ENCODE assay signal across 1 cellular context in genomic region chr15:40894689-40895308, GRCh38.
TF ChIP-seq lines count a peak whose summit lies in the region.

No MANE protein-coding gene starts in this region.

TF ChIP-seq in K562, 482 proteins besides CTCF, POLR2A, EP300 and RAD21 (continued from another document and continues in another):
- no peak for TF ChIP-seq PRDM10 (IDR thresholded peaks at IDR 0.05; ENCODE audit: partially characterized antibody)
- peak; percentile 83 for TF ChIP-seq MGA (IDR thresholded peaks at IDR 0.05)
- TF ChIP-seq ZNF316 (IDR thresholded peaks at IDR 0.05), result peak; percentile 27
- peak; percentile 60 for TF ChIP-seq SMARCE1 (IDR thresholded peaks at IDR 0.05)
- TF ChIP-seq FOXP4 (CRISPR knock-in tag; IDR thresholded peaks at IDR 0.05; ENCODE audit: borderline replicate concordance), result peak; percentile 42; the same call in 1 of the 2 replicates
- no peak for TF ChIP-seq HNRNPK (IDR thresholded peaks at IDR 0.05; ENCODE audit: low read depth, low read length, poor library complexity, severe bottlenecking)
- peak; percentile 94 for TF ChIP-seq ZNF75A (CRISPR knock-in tag; IDR thresholded peaks at IDR 0.05)
- TF ChIP-seq CBX1 (IDR thresholded peaks at IDR 0.05; ENCODE audit: low read depth), result peak; percentile 1; the same call in 1 of the 2 replicates
- TF ChIP-seq ATF3 (IDR thresholded peaks at IDR 0.05), result 0 out of 2 replicates have a peak, but pooled peaks have one; percentile 26
- TF ChIP-seq ATF3 (CRISPR knock-in tag; conservative IDR thresholded peaks at IDR 0.05), result no peak
- TF ChIP-seq ZNF830 (CRISPR knock-in tag; IDR thresholded peaks at IDR 0.05), result no peak
- TF ChIP-seq SIN3A (IDR thresholded peaks at IDR 0.05; ENCODE audit: borderline replicate concordance in 2 of 2, control insufficient read depth in 1 of 2, low read depth in 2 of 2, low read length in 2 of 2), result peak; percentile 35 to 71; a peak in 2 of 4 replicates
- TF ChIP-seq SUPT5H (IDR thresholded peaks at IDR 0.05), result no peak
- TF ChIP-seq TFAP4 (CRISPR knock-in tag; IDR thresholded peaks at IDR 0.05; ENCODE audit: borderline replicate concordance), result peak; percentile 12
- TF ChIP-seq HCFC1 (IDR thresholded peaks at IDR 0.05; ENCODE audit: low read depth, low read length), result peak; percentile 55
- TF ChIP-seq YY1 (IDR thresholded peaks at IDR 0.05; ENCODE audit: borderline replicate concordance in 1 of 3, control insufficient read depth in 1 of 3, extremely low read depth in 1 of 3, insufficient read depth in 3 of 3, insufficient read length in 1 of 3, insufficient replicate concordance in 2 of 3, low read depth in 1 of 3, low read length in 2 of 3), result peak in 1 of 3 experiments; percentile 42
- no peak for TF ChIP-seq NR2C2 (CRISPR knock-in tag; IDR thresholded peaks at IDR 0.05)
- peak; percentile 85 for TF ChIP-seq NR2C2 (tag; IDR thresholded peaks at IDR 0.05)
- peak; percentile 51 for TF ChIP-seq L3MBTL2 (IDR thresholded peaks at IDR 0.05)
- peak; percentile 65; the same call in 1 of the 2 replicates for TF ChIP-seq RNF2 (IDR thresholded peaks at IDR 0.05)
- peak; percentile 59; the same call in 1 of the 2 replicates for TF ChIP-seq ZBTB7A (IDR thresholded peaks at IDR 0.05; ENCODE audit: borderline replicate concordance, control insufficient read depth, low read depth, low read length)
- peak; percentile 68 for TF ChIP-seq MYBL2 (IDR thresholded peaks at IDR 0.05; ENCODE audit: low read depth)
- TF ChIP-seq MYBL2 (CRISPR knock-in tag; IDR thresholded peaks at IDR 0.05; ENCODE audit: borderline replicate concordance), result no peak
- peak; percentile 64; the same call in 1 of the 2 replicates for TF ChIP-seq NR3C1 (CRISPR knock-in tag; IDR thresholded peaks at IDR 0.05)
- TF ChIP-seq OTX1 (CRISPR knock-in tag; IDR thresholded peaks at IDR 0.05), result peak; percentile 68; the same call in 1 of the 2 replicates
- peak; percentile 26; the same call in 1 of the 2 replicates for TF ChIP-seq USF2 (CRISPR knock-in tag; IDR thresholded peaks at IDR 0.05)
- TF ChIP-seq SAP30 (IDR thresholded peaks at IDR 0.05; ENCODE audit: borderline replicate concordance, insufficient read depth, low read depth, low read length, poor library complexity, severe bottlenecking), result peak; percentile 61
- TF ChIP-seq ELF1 (tag; IDR thresholded peaks at IDR 0.05), result peak; percentile 86
- TF ChIP-seq CTCFL (IDR thresholded peaks at IDR 0.05; ENCODE audit: borderline replicate concordance, insufficient read depth, low read depth, low read length, poor library complexity, severe bottlenecking), result peak; percentile 82
- TF ChIP-seq HMGXB4 (CRISPR knock-in tag; IDR thresholded peaks at IDR 0.05), result peak; percentile 63
